ENCODE assay signal across 1 cellular context in the genomic region with DNA sequence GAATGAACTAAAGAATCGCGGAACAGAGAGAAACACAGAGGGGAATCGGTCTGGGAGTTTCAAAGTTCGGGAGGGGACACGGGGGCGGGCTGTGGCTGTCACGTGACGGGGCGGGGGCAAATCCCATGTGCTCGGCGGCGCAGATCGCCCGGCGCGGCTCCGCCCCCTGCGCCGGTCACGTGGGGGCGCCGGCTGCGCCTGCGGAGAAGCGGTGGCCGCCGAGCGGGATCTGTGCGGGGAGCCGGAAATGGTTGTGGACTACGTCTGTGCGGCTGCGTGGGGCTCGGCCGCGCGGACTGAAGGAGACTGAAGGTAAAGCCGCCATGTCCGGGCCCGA.
TF ChIP-seq lines count a peak whose summit lies in the region.

A gene with protein sequence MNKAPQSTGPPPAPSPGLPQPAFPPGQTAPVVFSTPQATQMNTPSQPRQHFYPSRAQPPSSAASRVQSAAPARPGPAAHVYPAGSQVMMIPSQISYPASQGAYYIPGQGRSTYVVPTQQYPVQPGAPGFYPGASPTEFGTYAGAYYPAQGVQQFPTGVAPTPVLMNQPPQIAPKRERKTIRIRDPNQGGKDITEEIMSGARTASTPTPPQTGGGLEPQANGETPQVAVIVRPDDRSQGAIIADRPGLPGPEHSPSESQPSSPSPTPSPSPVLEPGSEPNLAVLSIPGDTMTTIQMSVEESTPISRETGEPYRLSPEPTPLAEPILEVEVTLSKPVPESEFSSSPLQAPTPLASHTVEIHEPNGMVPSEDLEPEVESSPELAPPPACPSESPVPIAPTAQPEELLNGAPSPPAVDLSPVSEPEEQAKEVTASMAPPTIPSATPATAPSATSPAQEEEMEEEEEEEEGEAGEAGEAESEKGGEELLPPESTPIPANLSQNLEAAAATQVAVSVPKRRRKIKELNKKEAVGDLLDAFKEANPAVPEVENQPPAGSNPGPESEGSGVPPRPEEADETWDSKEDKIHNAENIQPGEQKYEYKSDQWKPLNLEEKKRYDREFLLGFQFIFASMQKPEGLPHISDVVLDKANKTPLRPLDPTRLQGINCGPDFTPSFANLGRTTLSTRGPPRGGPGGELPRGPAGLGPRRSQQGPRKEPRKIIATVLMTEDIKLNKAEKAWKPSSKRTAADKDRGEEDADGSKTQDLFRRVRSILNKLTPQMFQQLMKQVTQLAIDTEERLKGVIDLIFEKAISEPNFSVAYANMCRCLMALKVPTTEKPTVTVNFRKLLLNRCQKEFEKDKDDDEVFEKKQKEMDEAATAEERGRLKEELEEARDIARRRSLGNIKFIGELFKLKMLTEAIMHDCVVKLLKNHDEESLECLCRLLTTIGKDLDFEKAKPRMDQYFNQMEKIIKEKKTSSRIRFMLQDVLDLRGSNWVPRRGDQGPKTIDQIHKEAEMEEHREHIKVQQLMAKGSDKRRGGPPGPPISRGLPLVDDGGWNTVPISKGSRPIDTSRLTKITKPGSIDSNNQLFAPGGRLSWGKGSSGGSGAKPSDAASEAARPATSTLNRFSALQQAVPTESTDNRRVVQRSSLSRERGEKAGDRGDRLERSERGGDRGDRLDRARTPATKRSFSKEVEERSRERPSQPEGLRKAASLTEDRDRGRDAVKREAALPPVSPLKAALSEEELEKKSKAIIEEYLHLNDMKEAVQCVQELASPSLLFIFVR (N-terminal part only) (plus strand): TSS at position 244 of the 337 bp plus-strand sequence. CDS start 1,191 bp downstream, outside the sequence.

TF ChIP-seq in HEK293, 187 proteins besides CTCF, POLR2A, EP300 and RAD21 (continued from another document):
- TF ChIP-seq AEBP2 (tag by site-specific recombination; IDR thresholded peaks at IDR 0.05; ENCODE audit: borderline replicate concordance) (no peak), SP3 (tag by site-specific recombination; IDR thresholded peaks at IDR 0.05) (peak; percentile 51), ZNF416 (tag by site-specific recombination; IDR thresholded peaks at IDR 0.05) (no peak), OSR2 (tag by site-specific recombination; IDR thresholded peaks at IDR 0.05) (no peak), ZNF837 (tag by site-specific recombination; IDR thresholded peaks at IDR 0.05) (no peak), SETDB1 (IDR thresholded peaks at IDR 0.05; ENCODE audit: insufficient read length, low read length) (no peak), ZNF37A (tag by site-specific recombination; IDR thresholded peaks at IDR 0.05) (no peak), SP2 (tag by site-specific recombination; IDR thresholded peaks at IDR 0.05) (peak; percentile 44), ZBTB6 (tag by site-specific recombination; IDR thresholded peaks at IDR 0.05) (no peak), ZSCAN23 (tag by site-specific recombination; IDR thresholded peaks at IDR 0.05) (no peak), GFI1B (tag by site-specific recombination; IDR thresholded peaks at IDR 0.05) (no peak), SP7 (tag by site-specific recombination; IDR thresholded peaks at IDR 0.05) (no peak), PBX3 (CRISPR knock-in tag; IDR thresholded peaks at IDR 0.05) (no peak), ZBTB20 (tag by site-specific recombination; IDR thresholded peaks at IDR 0.05) (0 out of 2 replicates have a peak, but pooled peaks have one; percentile 22), FEZF1 (tag by site-specific recombination; IDR thresholded peaks at IDR 0.05) (no peak)
- TF ChIP-seq, protein P1, sequence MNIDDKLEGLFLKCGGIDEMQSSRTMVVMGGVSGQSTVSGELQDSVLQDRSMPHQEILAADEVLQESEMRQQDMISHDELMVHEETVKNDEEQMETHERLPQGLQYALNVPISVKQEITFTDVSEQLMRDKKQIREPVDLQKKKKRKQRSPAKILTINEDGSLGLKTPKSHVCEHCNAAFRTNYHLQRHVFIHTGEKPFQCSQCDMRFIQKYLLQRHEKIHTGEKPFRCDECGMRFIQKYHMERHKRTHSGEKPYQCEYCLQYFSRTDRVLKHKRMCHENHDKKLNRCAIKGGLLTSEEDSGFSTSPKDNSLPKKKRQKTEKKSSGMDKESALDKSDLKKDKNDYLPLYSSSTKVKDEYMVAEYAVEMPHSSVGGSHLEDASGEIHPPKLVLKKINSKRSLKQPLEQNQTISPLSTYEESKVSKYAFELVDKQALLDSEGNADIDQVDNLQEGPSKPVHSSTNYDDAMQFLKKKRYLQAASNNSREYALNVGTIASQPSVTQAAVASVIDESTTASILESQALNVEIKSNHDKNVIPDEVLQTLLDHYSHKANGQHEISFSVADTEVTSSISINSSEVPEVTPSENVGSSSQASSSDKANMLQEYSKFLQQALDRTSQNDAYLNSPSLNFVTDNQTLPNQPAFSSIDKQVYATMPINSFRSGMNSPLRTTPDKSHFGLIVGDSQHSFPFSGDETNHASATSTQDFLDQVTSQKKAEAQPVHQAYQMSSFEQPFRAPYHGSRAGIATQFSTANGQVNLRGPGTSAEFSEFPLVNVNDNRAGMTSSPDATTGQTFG (tag by site-specific recombination; IDR thresholded peaks at IDR 0.05; ENCODE audit: borderline replicate concordance): no peak
- TF ChIP-seq, protein P2, sequence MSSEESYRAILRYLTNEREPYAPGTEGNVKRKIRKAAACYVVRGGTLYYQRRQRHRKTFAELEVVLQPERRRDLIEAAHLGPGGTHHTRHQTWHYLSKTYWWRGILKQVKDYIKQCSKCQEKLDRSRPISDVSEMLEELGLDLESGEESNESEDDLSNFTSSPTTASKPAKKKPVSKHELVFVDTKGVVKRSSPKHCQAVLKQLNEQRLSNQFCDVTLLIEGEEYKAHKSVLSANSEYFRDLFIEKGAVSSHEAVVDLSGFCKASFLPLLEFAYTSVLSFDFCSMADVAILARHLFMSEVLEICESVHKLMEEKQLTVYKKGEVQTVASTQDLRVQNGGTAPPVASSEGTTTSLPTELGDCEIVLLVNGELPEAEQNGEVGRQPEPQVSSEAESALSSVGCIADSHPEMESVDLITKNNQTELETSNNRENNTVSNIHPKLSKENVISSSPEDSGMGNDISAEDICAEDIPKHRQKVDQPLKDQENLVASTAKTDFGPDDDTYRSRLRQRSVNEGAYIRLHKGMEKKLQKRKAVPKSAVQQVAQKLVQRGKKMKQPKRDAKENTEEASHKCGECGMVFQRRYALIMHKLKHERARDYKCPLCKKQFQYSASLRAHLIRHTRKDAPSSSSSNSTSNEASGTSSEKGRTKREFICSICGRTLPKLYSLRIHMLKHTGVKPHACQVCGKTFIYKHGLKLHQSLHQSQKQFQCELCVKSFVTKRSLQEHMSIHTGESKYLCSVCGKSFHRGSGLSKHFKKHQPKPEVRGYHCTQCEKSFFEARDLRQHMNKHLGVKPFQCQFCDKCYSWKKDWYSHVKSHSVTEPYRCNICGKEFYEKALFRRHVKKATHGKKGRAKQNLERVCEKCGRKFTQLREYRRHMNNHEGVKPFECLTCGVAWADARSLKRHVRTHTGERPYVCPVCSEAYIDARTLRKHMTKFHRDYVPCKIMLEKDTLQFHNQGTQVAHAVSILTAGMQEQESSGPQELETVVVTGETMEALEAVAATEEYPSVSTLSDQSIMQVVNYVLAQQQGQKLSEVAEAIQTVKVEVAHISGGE (tag by site-specific recombination; conservative IDR thresholded peaks at IDR 0.05; ENCODE audit: low read depth): 0 out of 2 replicates have a peak, but pooled peaks have one; percentile 16
- TF ChIP-seq, protein P3, sequence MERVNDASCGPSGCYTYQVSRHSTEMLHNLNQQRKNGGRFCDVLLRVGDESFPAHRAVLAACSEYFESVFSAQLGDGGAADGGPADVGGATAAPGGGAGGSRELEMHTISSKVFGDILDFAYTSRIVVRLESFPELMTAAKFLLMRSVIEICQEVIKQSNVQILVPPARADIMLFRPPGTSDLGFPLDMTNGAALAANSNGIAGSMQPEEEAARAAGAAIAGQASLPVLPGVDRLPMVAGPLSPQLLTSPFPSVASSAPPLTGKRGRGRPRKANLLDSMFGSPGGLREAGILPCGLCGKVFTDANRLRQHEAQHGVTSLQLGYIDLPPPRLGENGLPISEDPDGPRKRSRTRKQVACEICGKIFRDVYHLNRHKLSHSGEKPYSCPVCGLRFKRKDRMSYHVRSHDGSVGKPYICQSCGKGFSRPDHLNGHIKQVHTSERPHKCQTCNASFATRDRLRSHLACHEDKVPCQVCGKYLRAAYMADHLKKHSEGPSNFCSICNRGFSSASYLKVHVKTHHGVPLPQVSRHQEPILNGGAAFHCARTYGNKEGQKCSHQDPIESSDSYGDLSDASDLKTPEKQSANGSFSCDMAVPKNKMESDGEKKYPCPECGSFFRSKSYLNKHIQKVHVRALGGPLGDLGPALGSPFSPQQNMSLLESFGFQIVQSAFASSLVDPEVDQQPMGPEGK (tag by site-specific recombination; IDR thresholded peaks at IDR 0.05): peak; percentile 76
